7 cellular contexts compared by ENCODE assay signal in the genomic region with DNA sequence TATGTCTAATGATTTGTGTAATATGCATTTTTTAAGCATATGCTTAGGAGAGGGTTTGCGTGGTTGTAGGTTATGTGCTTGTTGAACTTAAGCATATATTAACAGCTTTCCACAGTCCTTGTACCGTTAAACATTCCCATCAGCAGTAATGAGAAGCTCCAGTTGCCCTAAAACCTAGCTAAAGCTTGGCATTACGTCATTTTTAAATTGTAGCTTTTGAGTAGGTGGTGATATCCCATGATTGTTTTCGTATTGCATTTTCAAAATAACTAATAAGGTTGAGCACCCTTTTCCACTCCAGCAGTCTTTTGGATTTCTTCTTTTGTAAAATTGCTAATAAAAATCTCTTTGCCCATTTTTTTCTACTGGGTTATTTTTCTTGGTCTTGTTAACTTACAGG.
"Had no signal": no experiment of that assay in that cellular context is flagged by ENCODE, and none has a peak within 500 bp of the region (broad histone marks: within the 10 kb centered on the region; RNA-seq: fewer than 3 reads in every experiment).

No MANE protein-coding gene starts in this region.

- H3K4me3 ChIP-seq: K562 had no signal

- DNase-seq: IMR-90, KBM-7, KG1 had no signal

- H3K4me2 ChIP-seq: KMS-11 had no signal

- FAIRE-seq: HTR-8/SVneo, K562 had no signal

- H3K9ac ChIP-seq: KMS-11 had no signal

- ATAC-seq: K562 had no signal

- H3K27ac ChIP-seq: HL-60, KMS-11 had no signal
